7 cellular contexts compared by ENCODE assay signal in the genomic region with DNA sequence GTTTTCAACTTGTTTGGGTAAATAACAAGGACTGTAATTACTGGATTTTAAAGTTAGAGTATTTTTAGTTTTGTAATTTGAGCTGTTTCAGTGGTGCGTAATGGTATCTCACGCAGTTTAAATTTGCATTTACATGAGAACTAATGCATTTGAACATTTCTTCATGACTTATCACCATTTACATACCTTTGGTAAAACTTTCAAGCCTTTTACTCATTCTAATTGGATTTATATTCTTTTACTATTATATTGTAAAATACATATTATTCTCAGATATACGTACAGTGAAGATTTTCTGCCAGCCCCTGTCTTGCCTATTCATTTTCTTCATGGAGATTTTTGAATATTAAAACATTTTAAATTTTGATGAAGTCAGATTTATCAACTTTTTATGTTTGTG.
"Had no signal": no experiment of that assay in that cellular context is flagged by ENCODE, and none has a peak within 500 bp of the region (broad histone marks: within the 10 kb centered on the region; RNA-seq: fewer than 3 reads in every experiment).

No MANE protein-coding gene starts in this region.

- ATAC-seq: GM12878 had no signal

- H3K4me3 ChIP-seq: GM12878 had no signal

- DNase-seq: GDM1, GF-D8 had no signal

- FAIRE-seq: GM12878, GM12891, GM12892, GM18507, GM19239 had no signal
